ENCODE assay signal across 2 cellular contexts in genomic region chr2:37857485-37858196, GRCh38.
TF ChIP-seq lines count a peak whose summit lies in the region.

No MANE protein-coding gene starts in this region.

TF ChIP-seq in GM23338, 12 proteins besides CTCF, POLR2A, EP300 and RAD21 (continued from another document):
- no peak for TF ChIP-seq REST (IDR thresholded peaks at IDR 0.05; ENCODE audit: unreplicated experiment)
- TF ChIP-seq POLR2AphosphoS5 (IDR thresholded peaks at IDR 0.05; ENCODE audit: low read depth), result no peak
- no peak for TF ChIP-seq ZNF114 (CRISPR knock-in tag; IDR thresholded peaks at IDR 0.05)
- TF ChIP-seq EZH2 (IDR thresholded peaks at IDR 0.05; ENCODE audit: low read depth, unreplicated experiment), result no peak
- TF ChIP-seq CREB1 (CRISPR knock-in tag; IDR thresholded peaks at IDR 0.05; ENCODE audit: low read depth), result no peak
- TF ChIP-seq EZH2phosphoT487 (IDR thresholded peaks at IDR 0.05; ENCODE audit: unreplicated experiment), result no peak
TF ChIP-seq in GM23338: peak in this region for 0.

TF ChIP-seq in SK-N-SH treated with all-trans-retinoic acid at 6 μM for 48 hours, 23 proteins besides CTCF, POLR2A, EP300 and RAD21 (continued from another document):
- TF ChIP-seq PATZ1 (CRISPR knock-in tag; IDR thresholded peaks at IDR 0.05; ENCODE audit: borderline replicate concordance), result no peak
- TF ChIP-seq ZNF8 (CRISPR knock-in tag; IDR thresholded peaks at IDR 0.05), result no peak
- no peak for TF ChIP-seq CSDC2 (CRISPR knock-in tag; IDR thresholded peaks at IDR 0.05)
- TF ChIP-seq ZFP3 (CRISPR knock-in tag; IDR thresholded peaks at IDR 0.05), result no peak
